In the genomic region with DNA sequence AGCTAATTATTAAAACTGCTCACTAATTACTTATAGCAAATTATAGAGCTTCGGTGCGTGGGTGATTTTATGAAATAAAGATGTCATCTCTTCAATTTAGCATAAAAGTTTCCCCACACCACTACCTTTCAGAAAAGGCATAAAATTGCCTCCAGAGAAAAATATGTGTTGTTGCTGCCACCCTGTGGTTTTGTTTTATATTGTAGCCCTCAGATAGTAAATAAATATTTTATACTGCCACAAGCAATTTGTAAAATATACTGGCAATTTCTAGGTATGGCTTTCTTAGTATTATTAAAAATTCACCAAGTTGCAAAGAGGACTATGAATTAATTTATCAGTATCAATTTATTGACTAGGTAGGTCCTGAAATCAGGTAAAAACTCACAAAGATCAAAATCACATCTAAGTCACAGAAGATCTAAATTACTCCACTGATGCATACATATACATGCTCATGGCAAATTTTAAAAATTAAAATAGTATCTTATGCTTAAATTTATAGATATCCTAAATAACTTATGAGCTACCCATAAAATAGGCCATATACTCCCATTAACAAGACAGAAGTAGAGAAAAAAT, we compare ENCODE assay signal across 1 cellular context.
TF ChIP-seq lines count a peak whose summit lies in the region.

No MANE protein-coding gene starts in this region.

TF ChIP-seq in GM23338, 12 proteins besides CTCF, POLR2A, EP300 and RAD21 (continued from another document):
- TF ChIP-seq, protein P1, sequence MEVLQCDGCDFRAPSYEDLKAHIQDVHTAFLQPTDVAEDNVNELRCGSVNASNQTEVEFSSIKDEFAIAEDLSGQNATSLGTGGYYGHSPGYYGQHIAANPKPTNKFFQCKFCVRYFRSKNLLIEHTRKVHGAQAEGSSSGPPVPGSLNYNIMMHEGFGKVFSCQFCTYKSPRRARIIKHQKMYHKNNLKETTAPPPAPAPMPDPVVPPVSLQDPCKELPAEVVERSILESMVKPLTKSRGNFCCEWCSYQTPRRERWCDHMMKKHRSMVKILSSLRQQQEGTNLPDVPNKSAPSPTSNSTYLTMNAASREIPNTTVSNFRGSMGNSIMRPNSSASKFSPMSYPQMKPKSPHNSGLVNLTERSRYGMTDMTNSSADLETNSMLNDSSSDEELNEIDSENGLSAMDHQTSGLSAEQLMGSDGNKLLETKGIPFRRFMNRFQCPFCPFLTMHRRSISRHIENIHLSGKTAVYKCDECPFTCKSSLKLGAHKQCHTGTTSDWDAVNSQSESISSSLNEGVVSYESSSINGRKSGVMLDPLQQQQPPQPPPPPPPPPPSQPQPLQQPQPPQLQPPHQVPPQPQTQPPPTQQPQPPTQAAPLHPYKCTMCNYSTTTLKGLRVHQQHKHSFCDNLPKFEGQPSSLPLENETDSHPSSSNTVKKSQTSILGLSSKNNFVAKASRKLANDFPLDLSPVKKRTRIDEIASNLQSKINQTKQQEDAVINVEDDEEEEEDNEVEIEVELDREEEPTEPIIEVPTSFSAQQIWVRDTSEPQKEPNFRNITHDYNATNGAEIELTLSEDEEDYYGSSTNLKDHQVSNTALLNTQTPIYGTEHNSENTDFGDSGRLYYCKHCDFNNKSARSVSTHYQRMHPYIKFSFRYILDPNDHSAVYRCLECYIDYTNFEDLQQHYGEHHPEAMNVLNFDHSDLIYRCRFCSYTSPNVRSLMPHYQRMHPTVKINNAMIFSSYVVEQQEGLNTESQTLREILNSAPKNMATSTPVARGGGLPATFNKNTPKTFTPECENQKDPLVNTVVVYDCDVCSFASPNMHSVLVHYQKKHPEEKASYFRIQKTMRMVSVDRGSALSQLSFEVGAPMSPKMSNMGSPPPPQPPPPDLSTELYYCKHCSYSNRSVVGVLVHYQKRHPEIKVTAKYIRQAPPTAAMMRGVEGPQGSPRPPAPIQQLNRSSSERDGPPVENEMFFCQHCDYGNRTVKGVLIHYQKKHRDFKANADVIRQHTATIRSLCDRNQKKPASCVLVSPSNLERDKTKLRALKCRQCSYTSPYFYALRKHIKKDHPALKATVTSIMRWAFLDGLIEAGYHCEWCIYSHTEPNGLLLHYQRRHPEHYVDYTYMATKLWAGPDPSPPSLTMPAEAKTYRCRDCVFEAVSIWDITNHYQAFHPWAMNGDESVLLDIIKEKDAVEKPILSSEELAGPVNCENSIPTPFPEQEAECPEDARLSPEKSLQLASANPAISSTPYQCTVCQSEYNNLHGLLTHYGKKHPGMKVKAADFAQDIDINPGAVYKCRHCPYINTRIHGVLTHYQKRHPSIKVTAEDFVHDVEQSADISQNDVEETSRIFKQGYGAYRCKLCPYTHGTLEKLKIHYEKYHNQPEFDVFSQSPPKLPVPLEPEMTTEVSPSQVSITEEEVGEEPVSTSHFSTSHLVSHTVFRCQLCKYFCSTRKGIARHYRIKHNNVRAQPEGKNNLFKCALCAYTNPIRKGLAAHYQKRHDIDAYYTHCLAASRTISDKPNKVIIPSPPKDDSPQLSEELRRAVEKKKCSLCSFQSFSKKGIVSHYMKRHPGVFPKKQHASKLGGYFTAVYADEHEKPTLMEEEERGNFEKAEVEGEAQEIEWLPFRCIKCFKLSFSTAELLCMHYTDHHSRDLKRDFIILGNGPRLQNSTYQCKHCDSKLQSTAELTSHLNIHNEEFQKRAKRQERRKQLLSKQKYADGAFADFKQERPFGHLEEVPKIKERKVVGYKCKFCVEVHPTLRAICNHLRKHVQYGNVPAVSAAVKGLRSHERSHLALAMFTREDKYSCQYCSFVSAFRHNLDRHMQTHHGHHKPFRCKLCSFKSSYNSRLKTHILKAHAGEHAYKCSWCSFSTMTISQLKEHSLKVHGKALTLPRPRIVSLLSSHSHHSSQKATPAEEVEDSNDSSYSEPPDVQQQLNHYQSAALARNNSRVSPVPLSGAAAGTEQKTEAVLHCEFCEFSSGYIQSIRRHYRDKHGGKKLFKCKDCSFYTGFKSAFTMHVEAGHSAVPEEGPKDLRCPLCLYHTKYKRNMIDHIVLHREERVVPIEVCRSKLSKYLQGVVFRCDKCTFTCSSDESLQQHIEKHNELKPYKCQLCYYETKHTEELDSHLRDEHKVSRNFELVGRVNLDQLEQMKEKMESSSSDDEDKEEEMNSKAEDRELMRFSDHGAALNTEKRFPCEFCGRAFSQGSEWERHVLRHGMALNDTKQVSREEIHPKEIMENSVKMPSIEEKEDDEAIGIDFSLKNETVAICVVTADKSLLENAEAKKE (CRISPR knock-in tag; IDR thresholded peaks at IDR 0.05), result no peak
- TF ChIP-seq ZNF114 (CRISPR knock-in tag; IDR thresholded peaks at IDR 0.05) (no peak), EZH2 (IDR thresholded peaks at IDR 0.05; ENCODE audit: low read depth, unreplicated experiment) (no peak), JUNB (IDR thresholded peaks at IDR 0.05; ENCODE audit: unreplicated experiment) (no peak), POLR2AphosphoS5 (IDR thresholded peaks at IDR 0.05; ENCODE audit: low read depth) (no peak), CREB1 (CRISPR knock-in tag; IDR thresholded peaks at IDR 0.05; ENCODE audit: low read depth) (no peak)
- TF ChIP-seq, protein P2, sequence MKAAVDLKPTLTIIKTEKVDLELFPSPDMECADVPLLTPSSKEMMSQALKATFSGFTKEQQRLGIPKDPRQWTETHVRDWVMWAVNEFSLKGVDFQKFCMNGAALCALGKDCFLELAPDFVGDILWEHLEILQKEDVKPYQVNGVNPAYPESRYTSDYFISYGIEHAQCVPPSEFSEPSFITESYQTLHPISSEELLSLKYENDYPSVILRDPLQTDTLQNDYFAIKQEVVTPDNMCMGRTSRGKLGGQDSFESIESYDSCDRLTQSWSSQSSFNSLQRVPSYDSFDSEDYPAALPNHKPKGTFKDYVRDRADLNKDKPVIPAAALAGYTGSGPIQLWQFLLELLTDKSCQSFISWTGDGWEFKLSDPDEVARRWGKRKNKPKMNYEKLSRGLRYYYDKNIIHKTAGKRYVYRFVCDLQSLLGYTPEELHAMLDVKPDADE (IDR thresholded peaks at IDR 0.05), result no peak
